In genomic region chr11:58963551-58964075, GRCh38 we compare ENCODE assay signal across 11 cellular contexts. TPM values are rescaled to one million over a fixed set of nuclear protein-coding genes. Genes with fewer than 3 reads are reported as not detected.
DNase-seq lines count a peak whose midpoint lies in the region; ATAC-seq and TF ChIP-seq lines count a peak whose summit lies in the region.
"Had no signal": no experiment of that assay in that cellular context is flagged by ENCODE, and none has a peak within 500 bp of the region (broad histone marks: within the 10 kb centered on the region; RNA-seq: fewer than 3 reads in every experiment).

No MANE protein-coding gene starts in this region.

- no TSS peak for BruUV-seq in PC-3 (replicated peaks; lab: Mats Ljungman, UMichigan)

- no peak for ATAC-seq in GM18502 (IDR thresholded peaks at IDR 0.05; ENCODE audit: poor library complexity, unreplicated experiment)
- no peak for ATAC-seq in PC-3
- ATAC-seq in GM21786 (IDR thresholded peaks at IDR 0.05; ENCODE audit: unreplicated experiment) = no peak

- H3K9ac ChIP-seq in PC-3 (ENCODE audit: low read length) = no peak overlapping the region

- H3F3A ChIP-seq in PC-3 (ENCODE audit: low read length, unreplicated experiment) = no peaks in the 10 kb centered on the region

- DNase-seq in AG04450 (ENCODE audit: low read depth, low spot score) = peak; percentile 27
- peak; percentile 43 for DNase-seq in NCI-H2227 (lab: John Stamatoyannopoulos, UW; ENCODE audit: unreplicated experiment)
- DNase-seq in esophagus squamous epithelium (lab: John Stamatoyannopoulos, UW) = no peak
- DNase-seq in mucosa of gallbladder (ENCODE audit: low spot score) = peak; percentile 71
- DNase-seq in T-helper 9 cell = no peak
- DNase-seq in PC-3 = no peak
- DNase-seq: activated naive CD8-positive, alpha-beta T cell treated with anti-CD3 and anti-CD28 coated beads for 36 hours; stimulated activated CD4-positive, alpha-beta T cell treated with anti-CD3 and anti-CD28 coated beads, Interleukin-4, amount 100 ng/mL, for 24 hours had no signal

- H3K4me1 ChIP-seq in esophagus squamous epithelium (peaks cover 0 to 14% (median 0%) of the 10 kb centered on the region in 3 donors), PC-3 (ENCODE audit: insufficient read depth, low read length) (no peaks in the 10 kb centered on the region)

- no peaks in the 10 kb centered on the region for H4K20me1 ChIP-seq in PC-3 (ENCODE audit: low read length)

- H3K27ac ChIP-seq in AG04450 (ENCODE audit: low read depth, low read length) (no peak overlapping the region), esophagus squamous epithelium (no peak overlapping the region), PC-3 (ENCODE audit: low read length) (no peak overlapping the region)
- H3K27ac ChIP-seq: HL-60 had no signal

- POLR2A ChIA-PET in AG04450 (lab: Yijun Ruan, JAX) (no interaction called here), PC-3 (lab: Charles Lee; ENCODE audit: unreplicated experiment) (no interaction called here)

- H3K27me3 ChIP-seq in AG04450 (ENCODE audit: control insufficient read depth, insufficient read depth, low read length) (peaks cover 4% of the 10 kb centered on the region), esophagus squamous epithelium (peaks cover 0 to 5% (median 0%) of the 10 kb centered on the region in 4 donors), PC-3 (ENCODE audit: low read length) (peaks cover 86% of the 10 kb centered on the region)

- TF ChIP-seq POLR2A in esophagus squamous epithelium (IDR thresholded peaks at IDR 0.05) = no peak

- no peaks in the 10 kb centered on the region for H3K79me2 ChIP-seq in PC-3 (ENCODE audit: low read length)

- intact Hi-C loops in esophagus squamous epithelium (cut with DNase I) = no loop called here
- intact Hi-C loops in PC-3 (cut with micrococcal nuclease) = no loop called here

- H3K9me2 ChIP-seq in PC-3 (replicated peaks; ENCODE audit: low read length) = no peaks in the 10 kb centered on the region

- no peak overlapping the region for H3K4me2 ChIP-seq in PC-3 (ENCODE audit: low read length)

- H3K4me3 ChIP-seq in AG04450 (ENCODE audit: low read depth, low read length) (peak overlapping the region; percentile 25; the same call in 1 of the 2 replicates), esophagus squamous epithelium (peak overlapping the region in 3 of 4 donors; percentile 22 to 35 (median 28)), PC-3 (ENCODE audit: low read length) (no peak overlapping the region)

- peak; percentile 45 for TF ChIP-seq CTCF in AG04450 (IDR thresholded peaks at IDR 0.05; ENCODE audit: low read depth, low read length)
- TF ChIP-seq CTCF in esophagus squamous epithelium (IDR thresholded peaks at IDR 0.05) = peak in 4 of 6 experiments; percentile 4 to 33 (median 16)
- TF ChIP-seq CTCF in PC-3 (conservative IDR thresholded peaks at IDR 0.05; ENCODE audit: low read depth, low read length) = no peak

- H3K36me3 ChIP-seq in esophagus squamous epithelium (no peaks in the 10 kb centered on the region), PC-3 (ENCODE audit: low read depth, low read length) (no peaks in the 10 kb centered on the region)

- CTCF ChIA-PET in AG04450 (lab: Charles Lee) = interaction anchor here (1.3 to 1.6 kb wide), 2 partner anchors 172 to 311 kb away, joined by 3 read pairs; no protein-coding TSS in a partner anchor
- CTCF ChIA-PET in PC-3 (lab: Charles Lee) = no interaction called here

- no peaks in the 10 kb centered on the region for H3K9me3 ChIP-seq in AG04450 (ENCODE audit: control insufficient read depth, insufficient read depth, low read length)
- no peaks in the 10 kb centered on the region for H3K9me3 ChIP-seq in esophagus squamous epithelium
- no peaks in the 10 kb centered on the region for H3K9me3 ChIP-seq in PC-3 (ENCODE audit: low read length)

- 33 to 58% methylated on average over 12 to 25 of the region's 27 CpGs for WGBS in esophagus squamous epithelium, 2 donors

- H2AFZ ChIP-seq in PC-3 (ENCODE audit: low read length) = no peak overlapping the region

RNA-seq across cellular contexts. Expression of gene GLYATL1, which starts 24.3 kb away (rescaled TPM):
- polyA plus RNA-seq in AG04450 (2011; rRNA removed) = 0.29 and 0.30 TPM in 2 replicates
- polyA minus RNA-seq in AG04450 (2011; rRNA and poly(A)+ RNA removed) = 0.37 and 0.74 TPM in 2 replicates
- total RNA-seq in esophagus squamous epithelium (not detected), mucosa of gallbladder (3.6 TPM), PC-3 (2014; rRNA removed) (not detected in 2 replicates)

Comparison
In these comparisons a context has a peak if more than half of its experiments do, and no peak if none do; other contexts are left out.
1. DNase-seq: peak in AG04450 (single experiment), NCI-H2227 (single experiment) and mucosa of gallbladder (single experiment); none in esophagus squamous epithelium (single experiment), T-helper 9 cell (single experiment) and PC-3 (single experiment).